In the genomic region with DNA sequence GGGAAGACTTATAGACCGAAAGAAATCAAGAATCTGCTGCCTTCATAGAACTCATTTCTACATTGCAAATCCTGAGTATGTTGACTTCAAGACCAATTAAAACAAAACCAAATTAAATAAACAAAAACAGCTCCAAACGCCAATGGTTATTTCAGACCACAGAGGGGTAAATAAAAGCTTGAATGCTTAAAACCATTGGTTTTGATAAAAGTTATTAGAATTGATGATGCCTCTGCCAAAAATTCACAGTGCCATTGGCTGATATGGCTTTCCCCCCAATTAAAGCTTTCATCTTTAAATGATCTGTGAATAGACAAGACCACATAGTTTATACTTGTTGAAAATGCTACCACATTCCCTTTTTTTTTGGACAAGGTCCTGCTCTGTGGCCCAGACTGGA, we compare ENCODE assay signal across 19 cellular contexts.
DNase-seq lines count a peak whose midpoint lies in the region; ATAC-seq and TF ChIP-seq lines count a peak whose summit lies in the region.
"Had no signal": no experiment of that assay in that cellular context is flagged by ENCODE, and none has a peak within 500 bp of the region (broad histone marks: within the 10 kb centered on the region; RNA-seq: fewer than 3 reads in every experiment).

No MANE protein-coding gene starts in this region.

- no peaks in the 10 kb centered on the region for H3K36me3 ChIP-seq in SU-DHL-6 (ENCODE audit: low read length)
- H3K36me3 ChIP-seq: HAP-1 had no signal

- peak overlapping the region; percentile 5 to 98 (median 90) for H3K27ac Mint-ChIP-seq in naive B cell
- H3K27ac Mint-ChIP-seq: CD4-positive, alpha-beta T cell had no signal

- H3K4me1 Mint-ChIP-seq in naive B cell: peaks cover 20 to 50% (median 21%) of the 10 kb centered on the region in 3 donors

- no peaks in the 10 kb centered on the region for H3K27me3 ChIP-seq in SU-DHL-6 (ENCODE audit: low read length)

- H3K27me3 Mint-ChIP-seq in naive B cell: no peaks in the 10 kb centered on the region
- H3K27me3 Mint-ChIP-seq: CD4-positive, alpha-beta T cell had no signal

- no peaks in the 10 kb centered on the region for H4K20me1 ChIP-seq in SU-DHL-6 (ENCODE audit: low read depth, low read length)

- peak overlapping the region; percentile 93 for H3K27ac ChIP-seq in SU-DHL-6 (ENCODE audit: low read depth, low read length)

- peaks cover 0 to 5% (median 1%) of the 10 kb centered on the region in 7 donors for H3K9me3 Mint-ChIP-seq in naive B cell

- no peak for TF ChIP-seq CTCF in SU-DHL-6 (IDR thresholded peaks at IDR 0.05; ENCODE audit: insufficient read depth, low read length, poor library complexity, severe bottlenecking)

- ATAC-seq in naive B cell (ENCODE audit: low read depth in 2 of 2) (no peak), GM21619 (IDR thresholded peaks at IDR 0.05; ENCODE audit: unreplicated experiment) (no peak), GM18502 (IDR thresholded peaks at IDR 0.05; ENCODE audit: poor library complexity, unreplicated experiment) (no peak)
- ATAC-seq: PC-3 had no signal

- DNase-seq in H4 (ENCODE audit: low spot score) (peak; percentile 25), naive B cell (no peak), DMS79 (lab: John Stamatoyannopoulos, UW) (no peak), AG20443 (ENCODE audit: low spot score) (no peak)
- DNase-seq: Caco-2; CD4-positive, alpha-beta T cell; DMS153; Kasumi-1; NCI-H187; NCI-H2227 treated with DMSO at 0.1 percent for 48 hours; NCI-H510A treated with DMSO at 0.1 percent for 48 hours; NCI-H82; PC-3; RPMI8226; SHP77 treated with DMSO at 0.1 percent for 48 hours had no signal

- H3K4me2 ChIP-seq in SU-DHL-6 (ENCODE audit: low read depth, low read length, poor library complexity, severe bottlenecking): peak overlapping the region; percentile 70

- peak overlapping the region; percentile 45 for H2AFZ ChIP-seq in SU-DHL-6 (ENCODE audit: low read depth, low read length, severe bottlenecking)

- H3K36me3 Mint-ChIP-seq in naive B cell: no peaks in the 10 kb centered on the region

- no peaks in the 10 kb centered on the region; the same call in 1 of the 2 replicates for H3F3A ChIP-seq in SU-DHL-6 (ENCODE audit: insufficient read depth)

- peak overlapping the region; percentile 11 for H3K4me3 ChIP-seq in SU-DHL-6 (ENCODE audit: insufficient read depth, low read length, poor library complexity, severe bottlenecking)
- H3K4me3 ChIP-seq: HAP-1 had no signal

- no peaks in the 10 kb centered on the region for H3K9me2 ChIP-seq in SU-DHL-6 (replicated peaks; ENCODE audit: insufficient read depth, low read length)

- H3K4me3 Mint-ChIP-seq in naive B cell: peak overlapping the region in 3 of 8 donors; percentile 38 to 78 (median 51)
- H3K4me3 Mint-ChIP-seq: CD4-positive, alpha-beta T cell had no signal

- no peaks in the 10 kb centered on the region for H3K79me2 ChIP-seq in SU-DHL-6 (ENCODE audit: insufficient read depth, low read length)

- H3K9ac ChIP-seq in SU-DHL-6 (ENCODE audit: low read length): no peak overlapping the region

- H3K9me3 ChIP-seq in SU-DHL-6 (ENCODE audit: insufficient read depth, low read length): no peaks in the 10 kb centered on the region
- H3K9me3 ChIP-seq: Caco-2, HAP-1 had no signal
